24 cellular contexts compared by ENCODE assay signal in genomic region chr12:62540354-62540753, GRCh38.
DNase-seq lines count a peak whose midpoint lies in the region; ATAC-seq, FAIRE-seq and TF ChIP-seq lines count a peak whose summit lies in the region.
"Had no signal": no experiment of that assay in that cellular context is flagged by ENCODE, and none has a peak within 500 bp of the region (broad histone marks: within the 10 kb centered on the region; RNA-seq: fewer than 3 reads in every experiment).

No MANE protein-coding gene starts in this region.

- H3K27ac Mint-ChIP-seq in activated T-cell treated with anti-CD3 and anti-CD28 coated beads, Interleukin-2, amount 50 U/mL, for 72 hours, result peak overlapping the region; percentile 57
- H3K27ac Mint-ChIP-seq in activated T-cell treated with anti-CD3 and anti-CD28 coated beads, Interleukin-2, amount 50 U/mL, for 24 hours, result no peak overlapping the region
- H3K27ac Mint-ChIP-seq in T-helper 17 cell, result peak overlapping the region; percentile 88
- H3K27ac Mint-ChIP-seq in stimulated activated memory B cell treated with anti-CD40 and anti-IgM and Interleukin-4, amounts not matched to agents 10 μg/mL and 1 μg/mL and 100 μg/mL, for 72 hours, result peak overlapping the region; percentile 44
- H3K27ac Mint-ChIP-seq: CD14-positive monocyte had no signal

- TF ChIP-seq CTCF in HepG2 (CRISPR knock-in tag; IDR thresholded peaks at IDR 0.05) (no peak), right lobe of liver (IDR thresholded peaks at IDR 0.05) (no peak), pancreas (IDR thresholded peaks at IDR 0.05) (no peak)

- H3K4me3 ChIP-seq in HepG2 (replicated peaks in 1 of 3; ENCODE audit: insufficient read depth in 1 of 3, low read depth in 2 of 3, low read length in 3 of 3) (no peak overlapping the region), right lobe of liver (no peak overlapping the region), pancreas (no peak overlapping the region)
- H3K4me3 ChIP-seq: BLaER1 had no signal

- no peak for TF ChIP-seq RAD21 in HepG2 (CRISPR knock-in tag; IDR thresholded peaks at IDR 0.05)

- no peak overlapping the region for H3K4me3 Mint-ChIP-seq in activated T-cell treated with anti-CD3 and anti-CD28 coated beads, Interleukin-2, amount 50 U/mL, for 72 hours
- no peak overlapping the region for H3K4me3 Mint-ChIP-seq in activated T-cell treated with anti-CD3 and anti-CD28 coated beads, Interleukin-2, amount 50 U/mL, for 24 hours
- H3K4me3 Mint-ChIP-seq in T-helper 17 cell, result no peak overlapping the region
- no peak overlapping the region for H3K4me3 Mint-ChIP-seq in stimulated activated memory B cell treated with anti-CD40 and anti-IgM and Interleukin-4, amounts not matched to agents 10 μg/mL and 1 μg/mL and 100 μg/mL, for 72 hours
- H3K4me3 Mint-ChIP-seq: CD14-positive monocyte; CD4-positive, alpha-beta memory T cell; CD4-positive, CD25-positive, alpha-beta regulatory T cell; CD8-positive, alpha-beta memory T cell had no signal

- peaks cover 13% of the 10 kb centered on the region for H3K4me1 Mint-ChIP-seq in activated T-cell treated with anti-CD3 and anti-CD28 coated beads, Interleukin-2, amount 50 U/mL, for 72 hours (ENCODE audit: low read depth)
- H3K4me1 Mint-ChIP-seq in activated T-cell treated with anti-CD3 and anti-CD28 coated beads, Interleukin-2, amount 50 U/mL, for 24 hours (ENCODE audit: low read depth), result peaks cover 14% of the 10 kb centered on the region
- peaks cover 9% of the 10 kb centered on the region for H3K4me1 Mint-ChIP-seq in T-helper 17 cell
- H3K4me1 Mint-ChIP-seq in stimulated activated memory B cell treated with anti-CD40 and anti-IgM and Interleukin-4, amounts not matched to agents 10 μg/mL and 1 μg/mL and 100 μg/mL, for 72 hours, result no peaks in the 10 kb centered on the region
- H3K4me1 Mint-ChIP-seq: CD8-positive, alpha-beta memory T cell had no signal

- intact Hi-C loops in HepG2 (cut with micrococcal nuclease; ENCODE audit: unreplicated experiment), result no loop called here
- intact Hi-C loops in right lobe of liver (cut with DNase I), result no loop called here
- intact Hi-C loops in pancreas (cut with DNase I), result no loop called here

- no peaks in the 10 kb centered on the region for H3K9me3 Mint-ChIP-seq in activated T-cell treated with anti-CD3 and anti-CD28 coated beads, Interleukin-2, amount 50 U/mL, for 72 hours
- H3K9me3 Mint-ChIP-seq in activated T-cell treated with anti-CD3 and anti-CD28 coated beads, Interleukin-2, amount 50 U/mL, for 24 hours, result no peaks in the 10 kb centered on the region
- H3K9me3 Mint-ChIP-seq in stimulated activated memory B cell treated with anti-CD40 and anti-IgM and Interleukin-4, amounts not matched to agents 10 μg/mL and 1 μg/mL and 100 μg/mL, for 72 hours, result no peaks in the 10 kb centered on the region
- H3K9me3 Mint-ChIP-seq: CD14-positive monocyte; CD4-positive, alpha-beta memory T cell; CD4-positive, CD25-positive, alpha-beta regulatory T cell; CD8-positive, alpha-beta memory T cell had no signal

- in situ Hi-C loops in HepG2 (cut with HindIII; ENCODE audit: extremely low pct_ligation_motif_present, low pct_unique_long_range_greater_than_20kb), result no loop called here

- no peak for ATAC-seq in activated T-cell treated with anti-CD3 and anti-CD28 coated beads, Interleukin-2, amount 50 U/mL, for 72 hours (replicated peaks in 1 of 2)
- no peak for ATAC-seq in HepG2
- ATAC-seq in right lobe of liver, result no peak
- no peak for ATAC-seq in T-helper 17 cell
- ATAC-seq in stimulated activated memory B cell treated with anti-CD40 and anti-IgM and Interleukin-4, amounts not matched to agents 10 μg/mL and 1 μg/mL and 100 μg/mL, for 72 hours, result no peak
- no peak for ATAC-seq in pancreas

- FAIRE-seq in HepG2 (lab: Jason Lieb, UNC) (no peak), pancreas (lab: Jason Lieb, UNC) (no peak)
- FAIRE-seq: GM12891 had no signal

- TF ChIP-seq EP300 in HepG2 (IDR thresholded peaks at IDR 0.05; ENCODE audit: low read depth in 2 of 2, low read length in 2 of 2), result no peak
- TF ChIP-seq EP300 in HepG2 (CRISPR knock-in tag; IDR thresholded peaks at IDR 0.05; ENCODE audit: borderline replicate concordance), result no peak

- H3K4me2 ChIP-seq in HepG2 (ENCODE audit: low read depth, low read length), result no peak overlapping the region
- H3K4me2 ChIP-seq: BLaER1 had no signal

- no peaks in the 10 kb centered on the region for H4K20me1 ChIP-seq in HepG2 (ENCODE audit: insufficient read depth, low read length)
- H4K20me1 ChIP-seq: BLaER1 had no signal

- DNase-seq in activated T-cell treated with anti-CD3 and anti-CD28 coated beads, Interleukin-2, amount 50 U/mL, for 72 hours, result no peak
- no peak for DNase-seq in activated T-cell treated with anti-CD3 and anti-CD28 coated beads, Interleukin-2, amount 50 U/mL, for 24 hours
- DNase-seq in HepG2 (ENCODE audit: low spot score), result no peak
- DNase-seq in right lobe of liver, result no peak
- no peak for DNase-seq in T-helper 17 cell
- DNase-seq in DMS79 (lab: John Stamatoyannopoulos, UW), result no peak
- DNase-seq in pancreas, result no peak
- DNase-seq: ACHN; BE2C; C1 segment of cervical spinal cord; CD4-positive, alpha-beta memory T cell; CD4-positive, CD25-positive, alpha-beta regulatory T cell; CD8-positive, alpha-beta memory T cell; COR-L47; DMS 273 treated with DMSO at 0.1 percent for 48 hours; DMS153; DMS53; DMS79 treated with DMSO at 0.1 percent for 48 hours; GF-D8 had no signal

- H3K9me3 ChIP-seq in HepG2 (ENCODE audit: low read length), result no peaks in the 10 kb centered on the region
- no peaks in the 10 kb centered on the region for H3K9me3 ChIP-seq in right lobe of liver
- H3K9me3 ChIP-seq in T-helper 17 cell (ENCODE audit: control insufficient read depth, low read length, poor library complexity, severe bottlenecking), result no peaks in the 10 kb centered on the region
- H3K9me3 ChIP-seq in pancreas, result no peaks in the 10 kb centered on the region
- H3K9me3 ChIP-seq: BE2C, BLaER1 had no signal

- no peaks in the 10 kb centered on the region for H3K27me3 ChIP-seq in HepG2 (ENCODE audit: control insufficient read depth in 1 of 2, insufficient read depth in 2 of 2, low read length in 2 of 2)
- H3K27me3 ChIP-seq in right lobe of liver, result no peaks in the 10 kb centered on the region
- H3K27me3 ChIP-seq in pancreas, result no peaks in the 10 kb centered on the region
- H3K27me3 ChIP-seq: BE2C, BLaER1 had no signal

- H3K27ac ChIP-seq in HepG2 (ENCODE audit: extremely low read length, insufficient read depth, low read length), result no peak overlapping the region
- no peak overlapping the region for H3K27ac ChIP-seq in right lobe of liver
- H3K27ac ChIP-seq in pancreas, result no peak overlapping the region
- H3K27ac ChIP-seq: 22Rv1, BLaER1 had no signal

- H3K36me3 ChIP-seq in HepG2 (replicated peaks in 1 of 2; ENCODE audit: control insufficient read depth in 1 of 2, insufficient read depth in 2 of 2, low read length in 2 of 2) (peaks cover 2 to 27% of the 10 kb centered on the region in 2 experiments; a peak in 3 of 5 replicates), right lobe of liver (peaks cover 0 to 6% (median 2%) of the 10 kb centered on the region in 4 donors), pancreas (peaks cover 0 to 10% (median 2%) of the 10 kb centered on the region in 3 donors)

- POLR2A ChIA-PET in HepG2 (lab: Yijun Ruan, JAX), result no interaction called here

- peaks cover 0 to 8% of the 10 kb centered on the region in 2 donors for H3K36me3 Mint-ChIP-seq in activated T-cell treated with anti-CD3 and anti-CD28 coated beads, Interleukin-2, amount 50 U/mL, for 72 hours (ENCODE audit: insufficient read depth in 2 of 2)
- peaks cover 66% of the 10 kb centered on the region for H3K36me3 Mint-ChIP-seq in activated T-cell treated with anti-CD3 and anti-CD28 coated beads, Interleukin-2, amount 50 U/mL, for 24 hours (ENCODE audit: low read depth)
- peaks cover 7% of the 10 kb centered on the region for H3K36me3 Mint-ChIP-seq in T-helper 17 cell (ENCODE audit: low read depth)
- peaks cover 47% of the 10 kb centered on the region for H3K36me3 Mint-ChIP-seq in stimulated activated memory B cell treated with anti-CD40 and anti-IgM and Interleukin-4, amounts not matched to agents 10 μg/mL and 1 μg/mL and 100 μg/mL, for 72 hours

- no peaks in the 10 kb centered on the region for H3K27me3 Mint-ChIP-seq in activated T-cell treated with anti-CD3 and anti-CD28 coated beads, Interleukin-2, amount 50 U/mL, for 72 hours (ENCODE audit: low read depth)
- no peaks in the 10 kb centered on the region for H3K27me3 Mint-ChIP-seq in activated T-cell treated with anti-CD3 and anti-CD28 coated beads, Interleukin-2, amount 50 U/mL, for 24 hours
- H3K27me3 Mint-ChIP-seq in T-helper 17 cell, result no peaks in the 10 kb centered on the region
- no peaks in the 10 kb centered on the region for H3K27me3 Mint-ChIP-seq in stimulated activated memory B cell treated with anti-CD40 and anti-IgM and Interleukin-4, amounts not matched to agents 10 μg/mL and 1 μg/mL and 100 μg/mL, for 72 hours
- H3K27me3 Mint-ChIP-seq: CD4-positive, alpha-beta memory T cell; CD4-positive, CD25-positive, alpha-beta regulatory T cell; CD8-positive, alpha-beta memory T cell had no signal

- H3K4me1 ChIP-seq in HepG2 (ENCODE audit: insufficient read depth, low read length) (no peaks in the 10 kb centered on the region), right lobe of liver (peaks cover 0 to 27% (median 10%) of the 10 kb centered on the region in 4 donors), pancreas (peaks cover 8 to 12% (median 10%) of the 10 kb centered on the region in 3 donors)
- H3K4me1 ChIP-seq: BE2C, BLaER1 had no signal

- CTCF ChIA-PET in HepG2 (lab: Yijun Ruan, JAX; ENCODE audit: low intra/inter-chr PET ratio, low total read pairs), result no interaction called here

- no peak overlapping the region for H2AFZ ChIP-seq in HepG2 (ENCODE audit: low read length)

- WGBS in HepG2 (ENCODE audit: low lambda C conversion rate), result 42% methylated on average over 2 of the region's 2 CpGs
- 66% methylated on average over 2 of the region's 2 CpGs for WGBS in right lobe of liver (ENCODE audit: insufficient coverage, low coverage, low lambda C conversion rate, missing lambda C conversion rate)
- WGBS in pancreas, 2 donors, result 50 to 80% methylated on average over 2 of the region's 2 CpGs

- no peaks in the 10 kb centered on the region for H3K79me2 ChIP-seq in HepG2 (ENCODE audit: insufficient read depth, low read length)

- no peak overlapping the region for H3K9ac ChIP-seq in HepG2 (ENCODE audit: insufficient read depth, low read depth, low read length)
- H3K9ac ChIP-seq: BLaER1 had no signal

- BruUV-seq in HepG2 (replicated peaks; lab: Mats Ljungman, UMichigan), result no TSS peak

- TF ChIP-seq POLR2A in HepG2 (IDR thresholded peaks at IDR 0.05; ENCODE audit: insufficient read depth in 1 of 2, low read depth in 2 of 2, low read length in 2 of 2) (no peak), right lobe of liver (IDR thresholded peaks at IDR 0.05) (no peak)

TF ChIP-seq in HepG2, 621 proteins besides CTCF, POLR2A, EP300 and RAD21:
- TF ChIP-seq KAT8 (CRISPR knock-in tag; IDR thresholded peaks at IDR 0.05) (no peak), MAFF (IDR thresholded peaks at IDR 0.05; ENCODE audit: low read depth, low read length) (peak; percentile 37; the same call in 1 of the 2 replicates), MAFK (conservative IDR thresholded peaks at IDR 0.05 in 1 of 2, IDR thresholded peaks at IDR 0.05 in 1 of 2; ENCODE audit: low read length in 2 of 2) (peak in 1 of 2 experiments; percentile 52; a peak in 1 of 4 replicates)
